Comparison of ENCODE assay signal across 26 cellular contexts in the genomic region with DNA sequence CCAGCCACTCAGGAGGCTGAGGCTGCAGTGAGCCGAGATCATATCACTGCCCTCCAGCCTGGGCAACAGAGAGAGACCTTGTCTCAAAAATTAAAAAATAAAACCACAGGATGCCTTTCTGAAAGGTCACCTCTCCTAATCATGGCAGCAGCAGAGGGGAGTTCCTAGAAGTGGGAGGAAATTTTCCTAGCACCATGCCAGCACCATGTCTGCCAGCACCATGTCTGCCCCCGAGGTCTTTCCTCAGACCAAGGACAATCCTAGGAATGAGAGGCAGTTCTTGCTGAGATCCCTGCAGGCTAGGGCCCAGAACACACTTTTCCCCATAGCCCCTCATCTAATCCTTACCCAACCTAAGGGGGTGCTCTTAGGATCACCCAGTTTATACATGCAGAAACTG. TPM values are rescaled to one million over a fixed set of nuclear protein-coding genes. Genes with fewer than 3 reads are reported as not detected.
"Had no signal": no experiment of that assay in that cellular context is flagged by ENCODE, and none has a peak within 500 bp of the region (broad histone marks: within the 10 kb centered on the region; RNA-seq: fewer than 3 reads in every experiment).

No MANE protein-coding gene starts in this region.

- H3K36me3 ChIP-seq: cardiac muscle cell had no signal

- H3K27me3 ChIP-seq: cardiac muscle cell had no signal

- H3K4me3 ChIP-seq: cardiac muscle cell, K562, PC-9 had no signal

- DNase-seq: activated CD4-positive, alpha-beta T cell treated with anti-CD3 and anti-CD28 coated beads for 48 hours; activated CD4-positive, alpha-beta T cell treated with anti-CD3 and anti-CD28 coated beads, Interleukin-2, amount 50 U/mL, for 48 hours; activated CD4-positive, CD25-positive, alpha-beta regulatory T cell treated with anti-CD3 and anti-CD28 coated beads, Interleukin-2, amount 50 U/mL, for 72 hours; activated CD8-positive, alpha-beta memory T cell treated with anti-CD3 and anti-CD28 coated beads, Interleukin-2, amount 10 ng/mL, durations not matched to agents 7 days and 5 days; activated effector memory CD4-positive, alpha-beta T cell treated with Interleukin-2 at 50 U/mL for 16 hours; activated naive CD4-positive, alpha-beta T cell; activated T-cell treated with anti-CD3 and anti-CD28 coated beads, Interleukin-2, amount 50 U/mL, for 24 hours; amygdala; Karpas-422; MM.1S; NCI-H1105; NCI-H1436; NCI-H1694 treated with DMSO at 0.1 percent for 48 hours; NCI-H2029 treated with DMSO at 0.1 percent for 48 hours; NCI-H510A treated with DMSO at 0.1 percent for 48 hours; NCI-H69; NK-92 treated with Interleukin-12 subunit alpha and Interleukin-12 subunit beta, amount 100 ng/mL, for 24 hours; PC-9; SIG-M5; T-helper 17 cell; T-helper 9 cell had no signal

- ATAC-seq: activated CD8-positive, alpha-beta memory T cell treated with anti-CD3 and anti-CD28 coated beads, Interleukin-2, amount 10 ng/mL, durations not matched to agents 7 days and 5 days; K562; T-helper 17 cell; WTC11 had no signal

- H2AFZ ChIP-seq: PC-9 had no signal

- FAIRE-seq: astrocyte, K562 had no signal

- H3K4me2 ChIP-seq: PC-9 had no signal

- H3K27ac ChIP-seq: cardiac muscle cell, PC-9 had no signal

RNA-seq across cellular contexts. Expression of gene INMT, which starts 22.3 kb away (rescaled TPM):
- total RNA-seq: PC-9 had no signal
- polyA plus RNA-seq: K562 had no signal

RNA-seq across cellular contexts. Expression of gene CRHR2, which starts 47.4 kb away (rescaled TPM):
- total RNA-seq: activated CD8-positive, alpha-beta memory T cell treated with anti-CD3 and anti-CD28 coated beads, Interleukin-2, amount 10 ng/mL, durations not matched to agents 7 days and 5 days; activated T-helper 1 cell treated with anti-CD3 and anti-CD28 coated beads, Interleukin-12 subunit alpha, Interleukin-12 subunit beta, Interleukin-2, Interleukin-4 antibody, amounts not matched to agents 30 ng/mL and 10 ng/mL and 1 ng/mL, durations not matched to agents 14 hours and 24 hours and 36 hours; astrocyte; K562; PC-9; T-helper 17 cell had no signal
- polyA plus RNA-seq: K562 had no signal
